In genomic region chr16:69890891-69891282, GRCh38 we compare ENCODE assay signal across 13 cellular contexts.
A peak's percentile ranks its signal among the peaks of the same experiment; 100 is the strongest.
DNase-seq lines count a peak whose midpoint lies in the region; ATAC-seq, FAIRE-seq and TF ChIP-seq lines count a peak whose summit lies in the region.
"Had no signal": no experiment of that assay in that cellular context is flagged by ENCODE, and none has a peak within 500 bp of the region (broad histone marks: within the 10 kb centered on the region; RNA-seq: fewer than 3 reads in every experiment).

No MANE protein-coding gene starts in this region.

- peaks cover 13% of the 10 kb centered on the region for H3K4me1 Mint-ChIP-seq in astrocyte (ENCODE audit: low read depth, unreplicated experiment)
- peaks cover 9 to 17% of the 10 kb centered on the region in 2 donors for H3K4me1 Mint-ChIP-seq in immature natural killer cell

- peak overlapping the region; percentile 50 for H3K4me2 ChIP-seq in astrocyte (ENCODE audit: low read length)

- 64 to 69% (median 64%) methylated on average over 8 of the region's 8 CpGs for WGBS in psoas muscle, 3 donors

- CTCF ChIA-PET in RWPE1 (lab: Yijun Ruan, JAX): no interaction called here

- no peak for TF ChIP-seq CTCF in astrocyte (IDR thresholded peaks at IDR 0.05; ENCODE audit: insufficient read depth, low read depth, low read length)
- TF ChIP-seq CTCF in kidney (IDR thresholded peaks at IDR 0.05; ENCODE audit: borderline replicate concordance, extremely low read depth, insufficient read depth): no peak
- TF ChIP-seq CTCF in psoas muscle (IDR thresholded peaks at IDR 0.05): no peak
- no peak for TF ChIP-seq CTCF in RWPE1 (conservative IDR thresholded peaks at IDR 0.05; ENCODE audit: low read depth)

- H3K4me3 Mint-ChIP-seq in astrocyte (ENCODE audit: unreplicated experiment): no peak overlapping the region
- no peak overlapping the region for H3K4me3 Mint-ChIP-seq in immature natural killer cell
- H3K4me3 Mint-ChIP-seq: activated naive CD4-positive, alpha-beta T cell treated with anti-CD3 and anti-CD28 coated beads for 36 hours had no signal

- H3K27me3 Mint-ChIP-seq in astrocyte (ENCODE audit: low read depth, unreplicated experiment): no peaks in the 10 kb centered on the region
- peaks cover 0 to 2% (median 0%) of the 10 kb centered on the region in 3 donors for H3K27me3 Mint-ChIP-seq in immature natural killer cell (ENCODE audit: low read depth in 3 of 3)

- H3K9me3 Mint-ChIP-seq in astrocyte (ENCODE audit: unreplicated experiment) (no peaks in the 10 kb centered on the region), immature natural killer cell (no peaks in the 10 kb centered on the region)
- H3K9me3 Mint-ChIP-seq: activated naive CD4-positive, alpha-beta T cell treated with anti-CD3 and anti-CD28 coated beads for 36 hours had no signal

- H3K79me2 ChIP-seq in astrocyte (ENCODE audit: insufficient read depth, low read length): no peaks in the 10 kb centered on the region

- H3K36me3 ChIP-seq in astrocyte (ENCODE audit: insufficient read depth, low read length) (peaks cover 9% of the 10 kb centered on the region), kidney (ENCODE audit: control insufficient read depth in 1 of 2, insufficient read depth in 2 of 2, low read length in 2 of 2) (peaks cover 0 to 5% of the 10 kb centered on the region in 2 donors), psoas muscle (ENCODE audit: insufficient read depth in 1 of 2, low read depth in 1 of 2) (peaks cover 0 to 23% of the 10 kb centered on the region in 2 donors)

- POLR2A ChIA-PET in RWPE1 (lab: Yijun Ruan, JAX; ENCODE audit: low non-redundant PET): no interaction called here

- peak overlapping the region; percentile 89 for H2AFZ ChIP-seq in astrocyte (ENCODE audit: low read depth, low read length)

- H3K4me3 ChIP-seq in astrocyte (ENCODE audit: insufficient read depth, low read depth, low read length) (no peak overlapping the region), kidney (ENCODE audit: low read length in 2 of 2) (peak overlapping the region in 1 of 2 donors; percentile 11), psoas muscle (no peak overlapping the region)
- H3K4me3 ChIP-seq: lung had no signal

- H3K9ac ChIP-seq in astrocyte (ENCODE audit: low read length) (peak overlapping the region; percentile 51), kidney (ENCODE audit: low read length in 2 of 2) (peak overlapping the region in 1 of 2 donors; percentile 68)

- intact Hi-C loops in kidney (cut with DNase I) (no loop called here), psoas muscle (cut with DNase I) (no loop called here)

- peak overlapping the region; percentile 95 for H3K27ac Mint-ChIP-seq in astrocyte (ENCODE audit: unreplicated experiment)
- no peak overlapping the region for H3K27ac Mint-ChIP-seq in immature natural killer cell
- H3K27ac Mint-ChIP-seq: activated naive CD4-positive, alpha-beta T cell treated with anti-CD3 and anti-CD28 coated beads for 36 hours had no signal

- peak in 1 of 4 donors; percentile 17 for ATAC-seq in psoas muscle
- ATAC-seq in HG03097 (IDR thresholded peaks at IDR 0.05; ENCODE audit: low FRiP score, unreplicated experiment): no peak

- H3K27ac ChIP-seq in astrocyte (ENCODE audit: low read depth, low read length) (no peak overlapping the region), kidney (ENCODE audit: low read depth in 2 of 2, low read length in 2 of 2) (peak overlapping the region; percentile 88 to 93), psoas muscle (peak overlapping the region; percentile 48), RWPE1 (no peak overlapping the region)

- DNase-seq in GM03348 (ENCODE audit: low spot score) (peak; percentile 15), astrocyte (ENCODE audit: low read depth) (no peak), kidney (no peak), psoas muscle (no peak), immature natural killer cell (no peak), RWPE1 (ENCODE audit: low spot score) (no peak), germinal center (ENCODE audit: low spot score) (no peak)
- DNase-seq: activated CD4-positive, alpha-beta T cell treated with anti-CD3 and anti-CD28 coated beads for 4 hours; activated naive CD4-positive, alpha-beta T cell treated with anti-CD3 and anti-CD28 coated beads for 36 hours; RPMI8226 had no signal

- H3K9me3 ChIP-seq in astrocyte (ENCODE audit: insufficient read depth, low read depth, low read length) (no peaks in the 10 kb centered on the region), kidney (ENCODE audit: control insufficient read depth in 1 of 2, low read length in 2 of 2) (no peaks in the 10 kb centered on the region), psoas muscle (no peaks in the 10 kb centered on the region)

- peaks cover 18% of the 10 kb centered on the region for H3K36me3 Mint-ChIP-seq in astrocyte (ENCODE audit: low read depth, unreplicated experiment)
- H3K36me3 Mint-ChIP-seq in immature natural killer cell: peaks cover 11 to 36% (median 26%) of the 10 kb centered on the region in 3 donors

- H3K4me1 ChIP-seq in astrocyte (ENCODE audit: insufficient read depth, low read length): peaks cover 7% of the 10 kb centered on the region
- H3K4me1 ChIP-seq in kidney (ENCODE audit: control insufficient read depth in 1 of 2, insufficient read depth in 1 of 2, low read depth in 1 of 2, low read length in 2 of 2): peaks cover 21 to 26% of the 10 kb centered on the region in 2 donors
- peaks cover 6% of the 10 kb centered on the region for H3K4me1 ChIP-seq in psoas muscle

- no peak for FAIRE-seq in astrocyte (lab: Jason Lieb, UNC)
- FAIRE-seq in kidney (lab: Jason Lieb, UNC): no peak
- FAIRE-seq: G401.6 had no signal

- no peaks in the 10 kb centered on the region for H4K20me1 ChIP-seq in astrocyte (ENCODE audit: insufficient read depth, low read length)

- H3K27me3 ChIP-seq in astrocyte (ENCODE audit: insufficient read depth, low read length) (no peaks in the 10 kb centered on the region), psoas muscle (ENCODE audit: insufficient read depth in 3 of 3, low read length in 2 of 3) (no peaks in the 10 kb centered on the region)

Comparison
In these comparisons a context has a peak if more than half of its experiments do, and no peak if none do; other contexts are left out.
1. H3K27ac ChIP-seq: peak in kidney (2 of 2) and psoas muscle (single experiment); none in astrocyte (single experiment) and RWPE1 (single experiment).